9 cellular contexts compared by ENCODE assay signal in genomic region chr4:8191136-8191747, GRCh38. TPM values are rescaled to one million over a fixed set of nuclear protein-coding genes. Genes with fewer than 3 reads are reported as not detected.
A peak's percentile ranks its signal among the peaks of the same experiment; 100 is the strongest.
DNase-seq lines count a peak whose midpoint lies in the region; ATAC-seq and TF ChIP-seq lines count a peak whose summit lies in the region.
"Had no signal": no experiment of that assay in that cellular context is flagged by ENCODE, and none has a peak within 500 bp of the region (broad histone marks: within the 10 kb centered on the region; RNA-seq: fewer than 3 reads in every experiment).

No MANE protein-coding gene starts in this region.

- no peaks in the 10 kb centered on the region for H3K9me3 ChIP-seq in PC-3 (ENCODE audit: low read length)
- no peaks in the 10 kb centered on the region for H3K9me3 ChIP-seq in esophagus squamous epithelium
- no peaks in the 10 kb centered on the region for H3K9me3 ChIP-seq in neuronal stem cell (replicated peaks in 1 of 2; ENCODE audit: control insufficient read depth in 2 of 2, insufficient read depth in 1 of 2, low read depth in 1 of 2, low read length in 2 of 2)

- POLR2A ChIA-PET in PC-3 (lab: Charles Lee; ENCODE audit: unreplicated experiment) = no interaction called here

- peak overlapping the region; percentile 66 for H3K18ac ChIP-seq in neuronal stem cell (ENCODE audit: low read length)

- BruUV-seq in PC-3 (replicated peaks; lab: Mats Ljungman, UMichigan) = no TSS peak

- no peaks in the 10 kb centered on the region for H4K20me1 ChIP-seq in PC-3 (ENCODE audit: low read length)

- H3K36me3 ChIP-seq in PC-3 (ENCODE audit: low read depth, low read length) (no peaks in the 10 kb centered on the region), esophagus squamous epithelium (no peaks in the 10 kb centered on the region), neuronal stem cell (replicated peaks in 1 of 2; ENCODE audit: control insufficient read depth in 2 of 2, insufficient read depth in 2 of 2, low read length in 2 of 2) (no peaks in the 10 kb centered on the region)

- no peak overlapping the region for H2BK5ac ChIP-seq in neuronal stem cell (ENCODE audit: low read length)

- peak overlapping the region; percentile 90 for H2AK5ac ChIP-seq in neuronal stem cell (ENCODE audit: low read depth, low read length)

- H3K4ac ChIP-seq in neuronal stem cell (ENCODE audit: low read length) = no peak overlapping the region

- no peak overlapping the region for H3K23ac ChIP-seq in neuronal stem cell (ENCODE audit: low read depth, low read length, poor library complexity)

- no peaks in the 10 kb centered on the region for H3F3A ChIP-seq in PC-3 (ENCODE audit: low read length, unreplicated experiment)

- peaks cover 5% of the 10 kb centered on the region for H3K79me1 ChIP-seq in neuronal stem cell (ENCODE audit: low read depth, low read length)

- TF ChIP-seq POLR2A in esophagus squamous epithelium (IDR thresholded peaks at IDR 0.05) = peak in 1 of 4 donors; percentile 45

- peak; percentile 37 for ATAC-seq in GM21526 (IDR thresholded peaks at IDR 0.05; ENCODE audit: low FRiP score, unreplicated experiment)
- ATAC-seq in PC-3 = peak; percentile 68
- no peak for ATAC-seq in HG02763 (IDR thresholded peaks at IDR 0.05; ENCODE audit: unreplicated experiment)
- ATAC-seq in HG03520 (IDR thresholded peaks at IDR 0.05; ENCODE audit: unreplicated experiment) = no peak

- intact Hi-C loops in PC-3 (cut with micrococcal nuclease) (no loop called here), esophagus squamous epithelium (cut with DNase I) (no loop called here)

- H3K4me2 ChIP-seq in PC-3 (ENCODE audit: low read length) = peak overlapping the region; percentile 51
- H3K4me2 ChIP-seq in neuronal stem cell (ENCODE audit: insufficient read depth, low read length, poor library complexity, severe bottlenecking) = no peak overlapping the region

- peak overlapping the region; percentile 86 for H2AFZ ChIP-seq in PC-3 (ENCODE audit: low read length)
- H2AFZ ChIP-seq in neuronal stem cell (ENCODE audit: low read length) = no peak overlapping the region

- H3K9ac ChIP-seq in PC-3 (ENCODE audit: low read length) = peak overlapping the region; percentile 60
- H3K9ac ChIP-seq in neuronal stem cell (ENCODE audit: low read depth, low read length, poor library complexity) = no peak overlapping the region

- peak overlapping the region; percentile 23 for H4K8ac ChIP-seq in neuronal stem cell (ENCODE audit: low read depth, low read length)

- H3K4me1 ChIP-seq in PC-3 (ENCODE audit: insufficient read depth, low read length) (peaks cover 33% of the 10 kb centered on the region), esophagus squamous epithelium (peaks cover 46 to 93% (median 68%) of the 10 kb centered on the region in 3 donors), neuronal stem cell (ENCODE audit: control insufficient read depth in 2 of 2, insufficient read depth in 1 of 2, low read depth in 1 of 2, low read length in 2 of 2) (peaks cover 0 to 6% of the 10 kb centered on the region in 2 donors)

- H3K14ac ChIP-seq in neuronal stem cell (ENCODE audit: low read length) = no peak overlapping the region

- H4K91ac ChIP-seq in neuronal stem cell (ENCODE audit: low read depth, low read length, poor library complexity) = peak overlapping the region; percentile 9

- H3K9me2 ChIP-seq in PC-3 (replicated peaks; ENCODE audit: low read length) = no peaks in the 10 kb centered on the region

- TF ChIP-seq CTCF in PC-3 (conservative IDR thresholded peaks at IDR 0.05; ENCODE audit: low read depth, low read length) = no peak
- no peak for TF ChIP-seq CTCF in esophagus squamous epithelium (IDR thresholded peaks at IDR 0.05)

- H2BK120ac ChIP-seq in neuronal stem cell (ENCODE audit: low read depth, low read length) = no peak overlapping the region

- CTCF ChIA-PET in PC-3 (lab: Charles Lee) = interaction anchor here (2.0 kb wide), 1 partner anchor 14 kb away, joined by 18 read pairs; no protein-coding TSS in a partner anchor

- H3K79me2 ChIP-seq in PC-3 (ENCODE audit: low read length) = no peaks in the 10 kb centered on the region

- DNase-seq in 8988T (peak; percentile 92), PC-3 (peak; percentile 62), esophagus squamous epithelium (lab: John Stamatoyannopoulos, UW) (peak; percentile 34), neuronal stem cell (ENCODE audit: low spot score) (no peak), activated T-cell treated with anti-CD3 and anti-CD28 coated beads for 4 hours (no peak)

- H3K27me3 ChIP-seq in PC-3 (ENCODE audit: low read length) (no peaks in the 10 kb centered on the region), esophagus squamous epithelium (no peaks in the 10 kb centered on the region), neuronal stem cell (ENCODE audit: control insufficient read depth in 3 of 3, insufficient read depth in 3 of 3, low read depth in 1 of 3, low read length in 3 of 3) (peaks cover 0 to 6% (median 0%) of the 10 kb centered on the region in 3 experiments)

- H2BK15ac ChIP-seq in neuronal stem cell (ENCODE audit: low read length) = no peak overlapping the region

- H3K4me3 ChIP-seq in PC-3 (ENCODE audit: low read length) (no peak overlapping the region), esophagus squamous epithelium (peak overlapping the region in 1 of 4 donors; percentile 21), neuronal stem cell (ENCODE audit: low read length in 2 of 2) (no peak overlapping the region)

- 67% methylated on average over 3 of the region's 23 CpGs; no CpG with 5 or more reads in 1 of the 2 donors for WGBS in esophagus squamous epithelium, 2 donors
- no CpG with 5 or more reads among the region's 23 CpGs for WGBS in neuronal stem cell (ENCODE audit: extremely low coverage in 2 of 2, insufficient read length in 2 of 2, insufficient replicate concordance in 1 of 2), 2 donors

- H3K27ac ChIP-seq in PC-3 (ENCODE audit: low read length) (peak overlapping the region; percentile 85), esophagus squamous epithelium (peak overlapping the region; percentile 86 to 92 (median 88)), neuronal stem cell (replicated peaks; ENCODE audit: low read length) (no peak overlapping the region)
- H3K27ac ChIP-seq: C4-2B had no signal

- H2BK12ac ChIP-seq in neuronal stem cell (ENCODE audit: low read length) = no peak overlapping the region

RNA-seq across cellular contexts. Expression of gene SH3TC1, which starts 7.8 kb away (rescaled TPM):
- 22.6 and 23.1 TPM in 2 replicates for total RNA-seq in PC-3 (2014; rRNA removed)
- total RNA-seq in esophagus squamous epithelium = 10 to 100 TPM; 24.6 to 31.2 (median 27.1) TPM
- polyA plus RNA-seq in neuronal stem cell (2013, experiment 1 of 2) = 0.13 TPM
- polyA plus RNA-seq in neuronal stem cell (2013, experiment 2 of 2) = 0.08 TPM

RNA-seq across cellular contexts. Expression of gene ABLIM2, which starts 32.6 kb away (rescaled TPM):
- total RNA-seq in PC-3 (2014; rRNA removed) (3.2 and 3.6 TPM in 2 replicates), esophagus squamous epithelium (10 to 100 TPM; 13.5 to 26.7 (median 15.7) TPM)
- 0.78 TPM for polyA plus RNA-seq in neuronal stem cell (2013, experiment 1 of 2)
- 0.93 TPM for polyA plus RNA-seq in neuronal stem cell (2013, experiment 2 of 2)

Comparison
In these comparisons a context has a peak if more than half of its experiments do, and no peak if none do; other contexts are left out.
1. DNase-seq: peak in 8988T (single experiment), PC-3 (single experiment) and esophagus squamous epithelium (single experiment); none in neuronal stem cell (single experiment) and activated T-cell treated with anti-CD3 and anti-CD28 coated beads for 4 hours (single experiment).
2. ATAC-seq: peak in GM21526 (single experiment) and PC-3 (single experiment); none in HG02763 (single experiment) and HG03520 (single experiment).